In genomic region chr13:113584205-113584869, GRCh38 we compare ENCODE assay signal across 8 cellular contexts. TPM values are rescaled to one million over a fixed set of nuclear protein-coding genes. Genes with fewer than 3 reads are reported as not detected.
DNase-seq lines count a peak whose midpoint lies in the region; ATAC-seq and TF ChIP-seq lines count a peak whose summit lies in the region.

Gene TFDP1, plus strand, starts transcription at chr13:113584753. Its CDS starts 1,085 bp downstream, at chr13:113585838.

- no peaks in the 10 kb centered on the region for H3K27me3 Mint-ChIP-seq in dendritic cell treated with granulocyte-macrophage colony-stimulating factor and Interleukin-4, amounts not matched to agents 40 ng/mL and 50 ng/mL, for 4 days

- H3K27me3 ChIP-seq in left lung = no peaks in the 10 kb centered on the region

- peaks cover 24% of the 10 kb centered on the region for H3K36me3 Mint-ChIP-seq in dendritic cell treated with granulocyte-macrophage colony-stimulating factor and Interleukin-4, amounts not matched to agents 40 ng/mL and 50 ng/mL, for 4 days (ENCODE audit: low read depth)

- intact Hi-C loops in dendritic cell treated with granulocyte-macrophage colony-stimulating factor and Interleukin-4, amounts not matched to agents 40 ng/mL and 50 ng/mL, for 4 days (cut with micrococcal nuclease) = no loop called here
- intact Hi-C loops in left lung (cut with DNase I) = no loop called here

- ATAC-seq in GM19324 (IDR thresholded peaks at IDR 0.05; ENCODE audit: low FRiP score, unreplicated experiment) (peak; percentile 87), HG03442 (IDR thresholded peaks at IDR 0.05; ENCODE audit: unreplicated experiment) (peak; percentile 81), left lung (peak; percentile 92)

- DNase-seq in C1 segment of cervical spinal cord (lab: John Stamatoyannopoulos, UW) (peak in 12 of 14 donors; percentile 9 to 88 (median 47)), NCI-H524 (lab: John Stamatoyannopoulos, UW) (peak; percentile 77 to 91), left lung (peak; percentile 83 to 93)
- peak; percentile 92 for DNase-seq in activated CD4-positive, alpha-beta T cell treated with anti-CD3 and anti-CD28 coated beads for 48 hours
- DNase-seq in stimulated activated CD4-positive, alpha-beta T cell treated with anti-CD3 and anti-CD28 coated beads, Interleukin-1b, Interleukin-23, amount 100 ng/mL, for 48 hours = peak; percentile 88

- H3K9me3 ChIP-seq in left lung = no peaks in the 10 kb centered on the region

- H3K9me3 Mint-ChIP-seq in dendritic cell treated with granulocyte-macrophage colony-stimulating factor and Interleukin-4, amounts not matched to agents 40 ng/mL and 50 ng/mL, for 4 days = no peaks in the 10 kb centered on the region

- H3K4me3 ChIP-seq in left lung = peak within 1 kb of the TSS; percentile 47 to 63

- TF ChIP-seq CTCF in left lung (IDR thresholded peaks at IDR 0.05) = no peak

- H3K27ac Mint-ChIP-seq in dendritic cell treated with granulocyte-macrophage colony-stimulating factor and Interleukin-4, amounts not matched to agents 40 ng/mL and 50 ng/mL, for 4 days = peak within 1 kb of the TSS; percentile 64

- H3K4me1 ChIP-seq in left lung = peaks cover 8 to 31% of the 10 kb centered on the region in 2 donors

- peak within 1 kb of the TSS; percentile 87 for H3K4me3 Mint-ChIP-seq in dendritic cell treated with granulocyte-macrophage colony-stimulating factor and Interleukin-4, amounts not matched to agents 40 ng/mL and 50 ng/mL, for 4 days

- peaks cover 25% of the 10 kb centered on the region for H3K4me1 Mint-ChIP-seq in dendritic cell treated with granulocyte-macrophage colony-stimulating factor and Interleukin-4, amounts not matched to agents 40 ng/mL and 50 ng/mL, for 4 days (ENCODE audit: low read depth)

- peaks cover 0 to 25% of the 10 kb centered on the region in 2 donors for H3K36me3 ChIP-seq in left lung

- H3K27ac ChIP-seq in left lung = no peak within 1 kb of the TSS

RNA-seq across cellular contexts. Expression of gene TFDP1, which starts in this region (rescaled TPM):
- total RNA-seq in left lung = 10 to 100 TPM; 48.8 to 61.9 TPM
